8 cellular contexts compared by ENCODE assay signal in the genomic region with DNA sequence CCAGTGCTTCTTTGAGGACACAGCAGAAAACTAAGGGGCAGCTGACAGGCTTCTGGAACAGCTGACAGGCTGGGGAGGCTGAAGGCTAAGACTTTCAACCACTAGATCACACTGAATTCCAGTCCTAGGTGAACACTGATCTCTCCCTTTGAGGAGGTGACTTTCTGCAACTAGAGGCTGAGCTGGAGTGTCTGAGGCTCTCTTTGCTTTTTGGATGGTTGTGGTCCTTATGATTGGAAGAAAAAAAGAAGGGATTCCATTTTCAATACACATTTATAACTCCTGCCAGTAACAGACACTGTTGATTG. TPM values are rescaled to one million over a fixed set of nuclear protein-coding genes. Genes with fewer than 3 reads are reported as not detected.
A peak's percentile ranks its signal among the peaks of the same experiment; 100 is the strongest.
DNase-seq lines count a peak whose midpoint lies in the region; TF ChIP-seq lines count a peak whose summit lies in the region.

No MANE protein-coding gene starts in this region.

- H3K27ac Mint-ChIP-seq in T-helper 2 cell treated with Interferon-gamma antibody and Interleukin-4, amounts not matched to agents 5 μg/mL and 100 μg/mL, for 36 hours = peak overlapping the region; percentile 76

- peak overlapping the region; percentile 88 for H3K4me3 Mint-ChIP-seq in T-helper 2 cell treated with Interferon-gamma antibody and Interleukin-4, amounts not matched to agents 5 μg/mL and 100 μg/mL, for 36 hours

- H3K4me3 ChIP-seq in astrocyte of the spinal cord (ENCODE audit: low read depth, low read length) = peak overlapping the region; percentile 52
- H3K4me3 ChIP-seq in lower leg skin (ENCODE audit: low read depth, poor library complexity, severe bottlenecking) = peak overlapping the region; percentile 64
- H3K4me3 ChIP-seq in testis = peak overlapping the region in 1 of 2 donors; percentile 77
- no peak overlapping the region for H3K4me3 ChIP-seq in WERI-Rb-1 (ENCODE audit: low read depth, low read length)

- no peak for TF ChIP-seq POLR2A in lower leg skin (IDR thresholded peaks at IDR 0.05)
- TF ChIP-seq POLR2A in testis (IDR thresholded peaks at IDR 0.05) = no peak

- peaks cover 30% of the 10 kb centered on the region for H3K4me1 ChIP-seq in testis

- in situ Hi-C loops in astrocyte of the spinal cord (cut with HindIII; ENCODE audit: low sequenced_read_pairs) = loop anchor here (10.0 kb wide), 1 partner anchor 72 kb away; no protein-coding TSS in a partner anchor

- DNase-seq in T-helper 2 cell treated with Interferon-gamma antibody and Interleukin-4, amounts not matched to agents 5 μg/mL and 100 μg/mL, for 36 hours (ENCODE audit: low spot score) = no peak
- DNase-seq in T-helper 2 cell (no peak), astrocyte of the spinal cord (ENCODE audit: low read depth, low spot score) (no peak), lower leg skin (ENCODE audit: low spot score in 2 of 2) (no peak), testis (no peak), WERI-Rb-1 (no peak), NCI-H526 (lab: John Stamatoyannopoulos, UW) (no peak)
- DNase-seq in activated CD4-positive, CD25-positive, alpha-beta regulatory T cell (lab: John Stamatoyannopoulos, UW) = no peak

- H3K27me3 ChIP-seq in testis (no peaks in the 10 kb centered on the region), WERI-Rb-1 (ENCODE audit: insufficient read depth, low read depth, severe bottlenecking) (peaks cover 100% of the 10 kb centered on the region)

- no peaks in the 10 kb centered on the region for H3K36me3 ChIP-seq in testis (ENCODE audit: low read depth, missing control alignments)
- H3K36me3 ChIP-seq in WERI-Rb-1 = no peaks in the 10 kb centered on the region

- TF ChIP-seq CTCF in astrocyte of the spinal cord (IDR thresholded peaks at IDR 0.05; ENCODE audit: low read depth, low read length) (no peak), lower leg skin (IDR thresholded peaks at IDR 0.05) (no peak), testis (IDR thresholded peaks at IDR 0.05) (no peak), WERI-Rb-1 (IDR thresholded peaks at IDR 0.05; ENCODE audit: low read depth, low read length) (no peak)

- intact Hi-C loops in lower leg skin (cut with DNase I; ENCODE audit: low total_unique reads) = loop anchor here (10.0 kb wide), 1 partner anchor 68 kb away; no protein-coding TSS in a partner anchor
- intact Hi-C loops in testis (cut with DNase I; ENCODE audit: low total_unique reads) = loop anchor here (10.0 kb wide), 1 partner anchor 68 kb away; no protein-coding TSS in a partner anchor

- H3K9me3 ChIP-seq in testis = no peaks in the 10 kb centered on the region
- H3K9me3 ChIP-seq in WERI-Rb-1 (ENCODE audit: severe bottlenecking) = no peaks in the 10 kb centered on the region

- peaks cover 72% of the 10 kb centered on the region for H3K4me1 Mint-ChIP-seq in T-helper 2 cell treated with Interferon-gamma antibody and Interleukin-4, amounts not matched to agents 5 μg/mL and 100 μg/mL, for 36 hours (ENCODE audit: low read depth)

- no peaks in the 10 kb centered on the region for H3K27me3 Mint-ChIP-seq in T-helper 2 cell treated with Interferon-gamma antibody and Interleukin-4, amounts not matched to agents 5 μg/mL and 100 μg/mL, for 36 hours (ENCODE audit: low read depth)

- no peaks in the 10 kb centered on the region for H3K9me3 Mint-ChIP-seq in T-helper 2 cell treated with Interferon-gamma antibody and Interleukin-4, amounts not matched to agents 5 μg/mL and 100 μg/mL, for 36 hours

- H3K27ac ChIP-seq in testis (peak overlapping the region; percentile 88 to 89), WERI-Rb-1 (no peak overlapping the region)

- no peaks in the 10 kb centered on the region for H3K36me3 Mint-ChIP-seq in T-helper 2 cell treated with Interferon-gamma antibody and Interleukin-4, amounts not matched to agents 5 μg/mL and 100 μg/mL, for 36 hours (ENCODE audit: low read depth)

RNA-seq across cellular contexts. Expression of a gene that starts 1.4 kb away (rescaled TPM):
- total RNA-seq in lower leg skin (10 to 100 TPM; 14.7 to 42.1 (median 21.8) TPM), testis (10 to 100 TPM; 25.0 to 29.7 TPM)
- polyA plus RNA-seq in testis (ENCODE audit: insufficient read depth, low read depth, low replicate concordance) = 8.5 TPM
